ENCODE assay signal across 10 cellular contexts in genomic region chr20:32062776-32063170, GRCh38. TPM values are rescaled to one million over a fixed set of nuclear protein-coding genes. Genes with fewer than 3 reads are reported as not detected.
A peak's percentile ranks its signal among the peaks of the same experiment; 100 is the strongest.
DNase-seq lines count a peak whose midpoint lies in the region; ATAC-seq and TF ChIP-seq lines count a peak whose summit lies in the region.
"Had no signal": no experiment of that assay in that cellular context is flagged by ENCODE, and none has a peak within 500 bp of the region (broad histone marks: within the 10 kb centered on the region; RNA-seq: fewer than 3 reads in every experiment).

No MANE protein-coding gene starts in this region.

- H3K27ac ChIP-seq in right cardiac atrium (ENCODE audit: low read length): no peak overlapping the region

- no peaks in the 10 kb centered on the region for H3K27me3 Mint-ChIP-seq in stimulated activated memory B cell treated with anti-CD40 and anti-IgM and Interleukin-4, amounts not matched to agents 10 μg/mL and 1 μg/mL and 100 μg/mL, for 72 hours
- peaks cover 72% of the 10 kb centered on the region for H3K27me3 Mint-ChIP-seq in type B pancreatic cell

- H3K4me1 Mint-ChIP-seq in stimulated activated memory B cell treated with anti-CD40 and anti-IgM and Interleukin-4, amounts not matched to agents 10 μg/mL and 1 μg/mL and 100 μg/mL, for 72 hours: peaks cover 33% of the 10 kb centered on the region
- peaks cover 7% of the 10 kb centered on the region for H3K4me1 Mint-ChIP-seq in type B pancreatic cell (ENCODE audit: unreplicated experiment)

- DNase-seq in OCI-M1 (lab: John Stamatoyannopoulos, UW) (peak; percentile 80), right cardiac atrium (peak in 2 of 3 donors; percentile 78 to 80), type B pancreatic cell (ENCODE audit: extremely low spot score, unreplicated experiment) (no peak), NCI-H2171 treated with DMSO at 0.1 percent for 48 hours (lab: John Stamatoyannopoulos, UW) (no peak), NCI-H524 treated with DMSO at 0.1 percent for 48 hours (lab: John Stamatoyannopoulos, UW) (no peak)
- DNase-seq: activated naive CD4-positive, alpha-beta T cell had no signal

- ATAC-seq in GM21360 (IDR thresholded peaks at IDR 0.05; ENCODE audit: unreplicated experiment) (peak; percentile 50), right cardiac atrium (peak; percentile 68 to 69), HG02970 (IDR thresholded peaks at IDR 0.05; ENCODE audit: low FRiP score, unreplicated experiment) (no peak)
- ATAC-seq in stimulated activated memory B cell treated with anti-CD40 and anti-IgM and Interleukin-4, amounts not matched to agents 10 μg/mL and 1 μg/mL and 100 μg/mL, for 72 hours: peak; percentile 91

- H3K9me3 Mint-ChIP-seq in stimulated activated memory B cell treated with anti-CD40 and anti-IgM and Interleukin-4, amounts not matched to agents 10 μg/mL and 1 μg/mL and 100 μg/mL, for 72 hours: no peaks in the 10 kb centered on the region
- peaks cover 5% of the 10 kb centered on the region for H3K9me3 Mint-ChIP-seq in type B pancreatic cell

- peaks cover 9% of the 10 kb centered on the region for H3K36me3 Mint-ChIP-seq in stimulated activated memory B cell treated with anti-CD40 and anti-IgM and Interleukin-4, amounts not matched to agents 10 μg/mL and 1 μg/mL and 100 μg/mL, for 72 hours
- no peaks in the 10 kb centered on the region for H3K36me3 Mint-ChIP-seq in type B pancreatic cell

- no peak for TF ChIP-seq CTCF in type B pancreatic cell (conservative IDR thresholded peaks at IDR 0.05)

- H3K4me3 ChIP-seq in right cardiac atrium (ENCODE audit: low read length): no peak overlapping the region
- H3K4me3 ChIP-seq: skin epidermis had no signal

- H3K27ac Mint-ChIP-seq in stimulated activated memory B cell treated with anti-CD40 and anti-IgM and Interleukin-4, amounts not matched to agents 10 μg/mL and 1 μg/mL and 100 μg/mL, for 72 hours: no peak overlapping the region
- no peak overlapping the region for H3K27ac Mint-ChIP-seq in type B pancreatic cell

- H3K4me1 ChIP-seq in right cardiac atrium (ENCODE audit: control insufficient read depth, insufficient read depth, low read length): no peaks in the 10 kb centered on the region

- no peaks in the 10 kb centered on the region for H3K27me3 ChIP-seq in right cardiac atrium (ENCODE audit: control insufficient read depth, insufficient read depth)

- WGBS in right cardiac atrium: 50% methylated on average over 4 of the region's 4 CpGs

- intact Hi-C loops in right cardiac atrium (cut with DNase I): no loop called here

- H3K9me3 ChIP-seq in right cardiac atrium (ENCODE audit: control insufficient read depth, low read length): no peaks in the 10 kb centered on the region

- no peak overlapping the region for H3K4me3 Mint-ChIP-seq in stimulated activated memory B cell treated with anti-CD40 and anti-IgM and Interleukin-4, amounts not matched to agents 10 μg/mL and 1 μg/mL and 100 μg/mL, for 72 hours
- no peak overlapping the region for H3K4me3 Mint-ChIP-seq in type B pancreatic cell

RNA-seq across cellular contexts. Expression of gene HCK, which starts 10.7 kb away (rescaled TPM):
- total RNA-seq in right cardiac atrium (1 to 10 TPM; 5.1 to 9.0 (median 7.8) TPM), type B pancreatic cell (ENCODE audit: low replicate concordance) (not detected in 2 replicates)
- polyA plus RNA-seq in right cardiac atrium: 2.2 TPM

RNA-seq across cellular contexts. Expression of gene TM9SF4, which starts 46.7 kb away (rescaled TPM):
- total RNA-seq in right cardiac atrium: 10 to 100 TPM; 31.4 to 42.5 (median 35.0) TPM
- polyA plus RNA-seq in right cardiac atrium: 20.2 TPM
- 99.4 and 108 TPM in 2 replicates for total RNA-seq in type B pancreatic cell (ENCODE audit: low replicate concordance)

RNA-seq across cellular contexts. Expression of gene CCM2L, which starts 52.5 kb away (rescaled TPM):
- 1 to 10 TPM; 5.6 to 9.6 (median 7.8) TPM for total RNA-seq in right cardiac atrium
- 10.3 TPM for polyA plus RNA-seq in right cardiac atrium
- 0.19 and 0.63 TPM in 2 replicates for total RNA-seq in type B pancreatic cell (ENCODE audit: low replicate concordance)

Comparison
In these comparisons a context has a peak if more than half of its experiments do, and no peak if none do; other contexts are left out.
1. DNase-seq: peak in OCI-M1 (single experiment) and right cardiac atrium (2 of 3); none in type B pancreatic cell (single experiment), NCI-H2171 treated with DMSO at 0.1 percent for 48 hours (single experiment) and NCI-H524 treated with DMSO at 0.1 percent for 48 hours (single experiment).